Comparison of ENCODE assay signal across 8 cellular contexts in the genomic region with DNA sequence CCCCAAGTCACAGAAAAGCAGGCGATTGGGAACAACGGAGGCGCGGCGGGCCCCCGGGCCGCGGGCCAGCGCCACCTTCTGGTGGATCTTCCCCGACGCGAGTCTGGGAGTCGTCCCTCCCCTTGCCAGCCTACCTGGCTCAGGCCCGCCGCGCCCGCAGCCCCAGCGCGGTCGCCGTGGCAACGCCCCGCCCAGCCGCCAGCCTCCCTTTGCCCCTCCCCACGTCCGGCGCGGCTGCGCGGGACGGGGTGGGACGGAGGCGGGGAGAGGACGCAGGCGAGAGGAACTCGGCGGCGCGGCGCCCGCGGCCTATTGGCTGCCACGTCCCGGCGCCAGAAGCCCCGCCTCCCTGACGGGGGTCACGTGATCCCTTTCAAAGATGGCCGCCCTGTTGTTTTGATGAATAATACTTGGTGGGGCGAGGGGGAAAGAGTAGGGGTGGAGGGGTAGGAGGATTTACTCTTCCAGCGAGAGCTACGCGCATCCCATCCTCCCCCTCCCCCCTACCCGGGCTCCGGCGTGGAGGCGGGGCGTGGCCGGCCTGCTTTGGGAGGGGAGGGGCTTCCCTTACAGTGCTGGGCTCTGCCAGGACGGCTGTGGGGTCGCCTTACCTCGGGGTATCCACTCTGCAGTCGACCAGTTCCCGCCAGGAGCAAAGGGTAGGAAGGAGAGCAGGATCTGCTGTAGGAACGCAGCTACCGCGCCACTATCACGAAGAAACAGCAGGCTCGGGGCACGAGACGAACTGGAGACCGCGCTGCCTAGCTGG. TPM values are rescaled to one million over a fixed set of nuclear protein-coding genes. Genes with fewer than 3 reads are reported as not detected.
DNase-seq lines count a peak whose midpoint lies in the region; ATAC-seq and TF ChIP-seq lines count a peak whose summit lies in the region.

UBE4B (plus strand) TSS at position 369 of the 769 bp plus-strand sequence. CDS start 713 bp downstream, outside the sequence.

- H3K4me1 ChIP-seq in spleen, result peaks cover 19 to 65% (median 37%) of the 10 kb centered on the region in 6 donors

- in situ Hi-C loops in GM18951 (cut with MboI; ENCODE audit: low sequenced_read_pairs, unreplicated experiment), result no loop called here

- TF ChIP-seq CTCF in AG09309 (IDR thresholded peaks at IDR 0.05; ENCODE audit: control insufficient read depth, insufficient read depth, low read depth, low read length, missing control alignments), result peak; percentile 77
- TF ChIP-seq CTCF in WTC11 (IDR thresholded peaks at IDR 0.05), result peak; percentile 82
- peak; percentile 62 for TF ChIP-seq CTCF in cardiac fibroblast (IDR thresholded peaks at IDR 0.05; ENCODE audit: low read depth, low read length)
- peak; percentile 77 to 99 (median 97) for TF ChIP-seq CTCF in spleen (IDR thresholded peaks at IDR 0.05 in 8 of 11, conservative IDR thresholded peaks at IDR 0.05 in 3 of 11)

- CTCF ChIA-PET in WTC11 (lab: Charles Lee), result interaction anchor here (0.7 to 2.5 kb wide), 7 partner anchors 13 to 312 kb away, joined by 3 to 12 read pairs (median 4); partner anchors contain the start of gene KIF1B

- DNase-seq in AG09309 (ENCODE audit: low read depth) (peak; percentile 84), NCI-H226 (peak; percentile 96), WTC11 (ENCODE audit: low spot score) (peak; percentile 99), cardiac fibroblast (ENCODE audit: low read depth in 2 of 2) (peak; percentile 97 to 99), immature natural killer cell (peak; percentile 99), spleen (peak; percentile 100)

- H3K27me3 ChIP-seq in spleen (replicated peaks in 1 of 7), result no peaks in the 10 kb centered on the region

- 0 out of 2 replicates have a peak, but pooled peaks cover 2% of the 10 kb centered on the region for H3K36me3 Mint-ChIP-seq in WTC11
- H3K36me3 Mint-ChIP-seq in immature natural killer cell, result no peaks in the 10 kb centered on the region

- H3K4me3 ChIP-seq in AG09309 (ENCODE audit: control insufficient read depth, low read depth, low read length), result peak within 1 kb of the TSS; percentile 94
- peak within 1 kb of the TSS; percentile 90 to 100 for H3K4me3 ChIP-seq in cardiac fibroblast (replicated peaks in 1 of 2; ENCODE audit: low read depth in 2 of 2, low read length in 2 of 2)
- H3K4me3 ChIP-seq in spleen, result peak within 1 kb of the TSS; percentile 67 to 99 (median 96)

- peak; percentile 67 for TF ChIP-seq POLR2A in GM18951 (IDR thresholded peaks at IDR 0.05; ENCODE audit: extremely low read depth, insufficient read depth, insufficient read length)
- peak in 1 of 3 donors; percentile 22 for TF ChIP-seq POLR2A in spleen (IDR thresholded peaks at IDR 0.05)

- ATAC-seq in HG03196 (IDR thresholded peaks at IDR 0.05; ENCODE audit: unreplicated experiment) (peak; percentile 95), WTC11 (peak; percentile 92)

- intact Hi-C loops in spleen (cut with DNase I; ENCODE audit: low total_unique reads), result loop anchor here (5.0 to 10.0 kb wide), 2 partner anchors 88 to 155 kb away; partner anchors contain the start of genes LZIC and NMNAT1

- peaks cover 19% of the 10 kb centered on the region for H3K4me1 Mint-ChIP-seq in WTC11
- H3K4me1 Mint-ChIP-seq in immature natural killer cell, result peaks cover 24 to 32% of the 10 kb centered on the region in 2 donors

- no peaks in the 10 kb centered on the region for H3K9me3 ChIP-seq in spleen

- H3K27ac ChIP-seq in spleen, result peak within 1 kb of the TSS; percentile 79 to 98 (median 96)

- no peaks in the 10 kb centered on the region; the same call in 1 of the 2 replicates for H3K9me3 Mint-ChIP-seq in WTC11
- H3K9me3 Mint-ChIP-seq in immature natural killer cell, result no peaks in the 10 kb centered on the region

- H3K36me3 ChIP-seq in spleen, result peaks cover 0 to 19% (median 12%) of the 10 kb centered on the region in 6 donors

- H3K27ac Mint-ChIP-seq in WTC11 (peak within 1 kb of the TSS; percentile 96), immature natural killer cell (peak within 1 kb of the TSS; percentile 90 to 97 (median 94))

- POLR2A ChIA-PET in WTC11 (lab: Charles Lee), result interaction anchor here (0.6 to 2.5 kb wide), 3 partner anchors 14 to 1231 kb away, joined by 3 to 8 read pairs (median 3); no protein-coding TSS in a partner anchor

- H3K27me3 Mint-ChIP-seq in WTC11 (ENCODE audit: low read depth) (no peaks in the 10 kb centered on the region), immature natural killer cell (ENCODE audit: low read depth in 3 of 3) (peaks cover 0 to 7% (median 0%) of the 10 kb centered on the region in 3 donors)

- 0 to 1% (median 0%) methylated on average over 18 to 73 of the region's 73 CpGs for WGBS in spleen, 5 donors

- H3K4me3 Mint-ChIP-seq in WTC11 (peak within 1 kb of the TSS; percentile 83), immature natural killer cell (peak within 1 kb of the TSS; percentile 94 to 96 (median 95))

TF ChIP-seq in WTC11, 78 proteins besides CTCF, POLR2A, EP300 and RAD21 (continues in another document):
- TF ChIP-seq AR (CRISPR knock-in tag; IDR thresholded peaks at IDR 0.05) (no peak), USF1 (CRISPR knock-in tag; IDR thresholded peaks at IDR 0.05) (peak; percentile 94), ELF4 (CRISPR knock-in tag; IDR thresholded peaks at IDR 0.05; ENCODE audit: low read depth) (no peak), HMGA2 (CRISPR knock-in tag; IDR thresholded peaks at IDR 0.05) (no peak), ZNF138 (CRISPR knock-in tag; conservative IDR thresholded peaks at IDR 0.05) (no peak), FOXP4 (CRISPR knock-in tag; IDR thresholded peaks at IDR 0.05) (peak; percentile 17; the same call in 1 of the 2 replicates), ZNF317 (CRISPR knock-in tag; IDR thresholded peaks at IDR 0.05; ENCODE audit: borderline replicate concordance, low read depth) (no peak), RORB (CRISPR knock-in tag; IDR thresholded peaks at IDR 0.05) (no peak), FOXK1 (CRISPR knock-in tag; IDR thresholded peaks at IDR 0.05) (peak; percentile 75; the same call in 1 of the 2 replicates), PREB (CRISPR knock-in tag; IDR thresholded peaks at IDR 0.05; ENCODE audit: borderline replicate concordance) (no peak), GABPB1 (CRISPR knock-in tag; IDR thresholded peaks at IDR 0.05) (no peak), GTF2I (CRISPR knock-in tag; conservative IDR thresholded peaks at IDR 0.05) (no peak), ZNF263 (CRISPR knock-in tag; IDR thresholded peaks at IDR 0.05; ENCODE audit: low read depth) (no peak), SP1 (CRISPR knock-in tag; conservative IDR thresholded peaks at IDR 0.05) (peak; percentile 93)

RNA-seq across cellular contexts. Expression of gene UBE4B, which starts in this region (rescaled TPM):
- total RNA-seq in WTC11 (2021) (78.0 to 80.8 TPM (median 79.6 TPM) in 3 replicates), spleen (10 to 100 TPM; 27.0 to 53.8 (median 40.8) TPM)
- polyA plus RNA-seq in immature natural killer cell (10 to 100 TPM in 1 of 3 donors, 1 to 10 TPM in 2; 3.7 to 10.3 (median 7.6) TPM), spleen (10 to 100 TPM in 2 of 3 donors, 1 to 10 TPM in 1; 8.8 to 12.7 (median 11.7) TPM)

Comparison
In these comparisons a context has a peak if more than half of its experiments do, and no peak if none do; other contexts are left out.
1. Peak in every context shown above with its lines: DNase-seq, ATAC-seq, H3K4me3 ChIP-seq and H3K27ac ChIP-seq.